ENCODE assay signal across 12 cellular contexts in the genomic region with DNA sequence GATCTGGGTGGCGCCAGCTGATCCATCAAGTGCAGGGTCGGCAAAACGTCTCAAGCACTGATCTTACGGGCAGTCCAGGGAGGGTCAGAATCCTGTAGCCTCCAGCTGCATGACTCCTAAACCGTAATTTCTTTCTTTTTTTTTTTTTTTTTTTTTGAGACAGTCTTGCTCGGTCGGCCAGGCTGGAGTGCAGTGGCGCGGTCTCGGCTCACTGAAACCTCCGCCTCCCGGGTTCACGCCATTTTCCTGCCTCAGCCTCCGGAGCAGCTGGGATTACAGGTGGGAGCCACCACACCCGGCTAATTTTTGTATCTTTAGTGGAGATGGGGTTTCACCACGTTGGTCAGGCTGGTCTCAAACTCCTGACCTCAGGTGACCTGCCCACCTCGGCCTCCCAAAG. TPM values are rescaled to one million over a fixed set of nuclear protein-coding genes. Genes with fewer than 3 reads are reported as not detected.
"Had no signal": no experiment of that assay in that cellular context is flagged by ENCODE, and none has a peak within 500 bp of the region (broad histone marks: within the 10 kb centered on the region; RNA-seq: fewer than 3 reads in every experiment).

No MANE protein-coding gene starts in this region.

RNA-seq across cellular contexts. Expression of a gene that starts 5.1 kb away (rescaled TPM):
- total RNA-seq: chondrocyte, colonic mucosa, dermis blood vessel endothelial cell, esophagus mucosa, esophagus squamous epithelium, gastrocnemius medialis, glomerular endothelial cell, kidney epithelial cell, left ventricle myocardium superior, lower leg skin, mammary epithelial cell, mucosa of gallbladder had no signal
